Comparison of ENCODE assay signal across 8 cellular contexts in genomic region chr10:73781879-73782748, GRCh38.
DNase-seq lines count a peak whose midpoint lies in the region; ATAC-seq lines count a peak whose summit lies in the region.

Gene CHCHD1, plus strand, starts transcription at chr10:73782048. Its CDS starts 28 bp downstream, at chr10:73782076.

- peak; percentile 23 to 60 for DNase-seq in NCI-H524 (lab: John Stamatoyannopoulos, UW)
- DNase-seq in NCI-H524 treated with DMSO at 0.1 percent for 48 hours (lab: John Stamatoyannopoulos, UW) = no peak
- DNase-seq in NCI-H2227 treated with DMSO at 0.1 percent for 48 hours (lab: John Stamatoyannopoulos, UW) = peak; percentile 85
- DNase-seq in activated CD4-positive, CD25-positive, alpha-beta regulatory T cell treated with anti-CD3 and anti-CD28 coated beads, Interleukin-2, amount 50 U/mL, for 16 hours (ENCODE audit: low read depth, low spot score) = peak; percentile 87
- peak; percentile 84 for DNase-seq in central memory CD4-positive, alpha-beta T cell
- peak; percentile 95 for DNase-seq in islet precursor cell
- peak; percentile 88 for DNase-seq in stimulated activated CD4-positive, alpha-beta T cell treated with anti-CD3 and anti-CD28 coated beads, Interleukin-12 subunit alpha, Interleukin-12 subunit beta, amount 100 ng/mL, for 4 hours

- peak; percentile 43 for ATAC-seq in HG03066 (IDR thresholded peaks at IDR 0.05; ENCODE audit: low read depth, unreplicated experiment)
